14 cellular contexts compared by ENCODE assay signal in the genomic region with DNA sequence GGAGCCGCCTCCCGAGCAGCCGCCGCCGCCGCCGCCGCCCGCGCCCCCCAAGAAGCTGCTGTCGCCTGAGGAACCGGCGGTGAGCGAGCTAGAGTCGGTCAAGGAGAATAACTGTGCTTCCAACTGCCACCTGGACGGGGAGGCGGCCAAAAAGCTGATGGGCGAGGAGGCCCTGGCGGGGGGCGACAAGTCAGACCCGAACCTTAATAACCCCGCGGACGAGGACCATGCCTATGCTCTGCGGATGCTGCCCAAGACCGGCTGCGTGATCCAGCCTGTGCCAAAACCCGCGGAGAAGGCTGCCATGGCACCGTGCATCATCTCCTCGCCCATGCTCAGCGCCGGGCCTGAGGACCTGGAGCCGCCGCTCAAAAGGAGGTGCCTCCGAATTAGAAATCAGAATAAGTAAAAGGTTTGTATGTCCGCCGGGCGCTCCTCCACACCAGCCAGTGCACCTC.
A peak's percentile ranks its signal among the peaks of the same experiment; 100 is the strongest.
DNase-seq lines count a peak whose midpoint lies in the region; ATAC-seq and TF ChIP-seq lines count a peak whose summit lies in the region.
"Had no signal": no experiment of that assay in that cellular context is flagged by ENCODE, and none has a peak within 500 bp of the region (broad histone marks: within the 10 kb centered on the region; RNA-seq: fewer than 3 reads in every experiment).

No MANE protein-coding gene starts in this region.

- CTCF ChIA-PET in activated CD4-positive, alpha-beta T cell treated with anti-CD3 and anti-CD28 coated beads, Interleukin-2, amount 10 ng/mL, durations not matched to agents 7 days and 5 days (lab: Charles Lee), result no interaction called here

- POLR2A ChIA-PET in activated CD4-positive, alpha-beta T cell treated with anti-CD3 and anti-CD28 coated beads, Interleukin-2, amount 10 ng/mL, durations not matched to agents 7 days and 5 days (lab: Charles Lee), result no interaction called here

- H3K9me3 Mint-ChIP-seq in activated CD4-positive, alpha-beta T cell treated with anti-CD3 and anti-CD28 coated beads, Interleukin-2, amount 10 ng/mL, durations not matched to agents 7 days and 5 days, result no peaks in the 10 kb centered on the region
- H3K9me3 Mint-ChIP-seq in IgD-negative memory B cell (no peaks in the 10 kb centered on the region), endothelial cell (ENCODE audit: unreplicated experiment) (no peaks in the 10 kb centered on the region)
- H3K9me3 Mint-ChIP-seq: activated naive CD4-positive, alpha-beta T cell treated with anti-CD3 and anti-CD28 coated beads, Interleukin-2, amount 50 U/mL, for 72 hours had no signal

- H3K4me1 Mint-ChIP-seq in activated CD4-positive, alpha-beta T cell treated with anti-CD3 and anti-CD28 coated beads, Interleukin-2, amount 10 ng/mL, durations not matched to agents 7 days and 5 days, result peaks cover 10% of the 10 kb centered on the region
- H3K4me1 Mint-ChIP-seq in IgD-negative memory B cell, result peaks cover 7 to 24% (median 10%) of the 10 kb centered on the region in 3 donors
- H3K4me1 Mint-ChIP-seq in endothelial cell (ENCODE audit: unreplicated experiment), result peaks cover 11% of the 10 kb centered on the region

- no peak for TF ChIP-seq CTCF in endothelial cell (IDR thresholded peaks at IDR 0.05; ENCODE audit: unreplicated experiment)

- ATAC-seq in HG03135 (IDR thresholded peaks at IDR 0.05; ENCODE audit: unreplicated experiment), result no peak

- H3K27me3 Mint-ChIP-seq in activated CD4-positive, alpha-beta T cell treated with anti-CD3 and anti-CD28 coated beads, Interleukin-2, amount 10 ng/mL, durations not matched to agents 7 days and 5 days, result peaks cover 74% of the 10 kb centered on the region
- H3K27me3 Mint-ChIP-seq in IgD-negative memory B cell (peaks cover 20% of the 10 kb centered on the region), endothelial cell (ENCODE audit: unreplicated experiment) (peaks cover 9% of the 10 kb centered on the region)

- no peak overlapping the region for H3K27ac Mint-ChIP-seq in activated CD4-positive, alpha-beta T cell treated with anti-CD3 and anti-CD28 coated beads, Interleukin-2, amount 10 ng/mL, durations not matched to agents 7 days and 5 days
- H3K27ac Mint-ChIP-seq in IgD-negative memory B cell, result no peak overlapping the region
- no peak overlapping the region for H3K27ac Mint-ChIP-seq in endothelial cell (ENCODE audit: unreplicated experiment)
- H3K27ac Mint-ChIP-seq: activated naive CD4-positive, alpha-beta T cell treated with anti-CD3 and anti-CD28 coated beads, Interleukin-2, amount 50 U/mL, for 72 hours; CD14-positive monocyte had no signal

- peak overlapping the region; percentile 32 for H3K4me3 Mint-ChIP-seq in activated CD4-positive, alpha-beta T cell treated with anti-CD3 and anti-CD28 coated beads, Interleukin-2, amount 10 ng/mL, durations not matched to agents 7 days and 5 days
- H3K4me3 Mint-ChIP-seq in IgD-negative memory B cell, result peak overlapping the region; percentile 46 to 80 (median 52)
- peak overlapping the region; percentile 59 for H3K4me3 Mint-ChIP-seq in endothelial cell (ENCODE audit: unreplicated experiment)

- no peak for DNase-seq in activated CD4-positive, alpha-beta T cell treated with anti-CD3 and anti-CD28 coated beads, Interleukin-2, amount 10 ng/mL, durations not matched to agents 7 days and 5 days
- DNase-seq in activated CD4-positive, alpha-beta T cell treated with anti-CD3 and anti-CD28 coated beads, Interleukin-2, amount 50 U/mL, for 4 hours, result no peak
- no peak for DNase-seq in endothelial cell (ENCODE audit: low spot score)
- DNase-seq in retina, result peak; percentile 57
- no peak for DNase-seq in NCI-H1048 (lab: John Stamatoyannopoulos, UW)
- no peak for DNase-seq in iPS-NIHi11 (ENCODE audit: low spot score)
- DNase-seq: 8988T; central memory CD4-positive, alpha-beta T cell; islet precursor cell; NCI-H187 treated with DMSO at 0.1 percent for 48 hours had no signal

- no peaks in the 10 kb centered on the region for H3K36me3 Mint-ChIP-seq in activated CD4-positive, alpha-beta T cell treated with anti-CD3 and anti-CD28 coated beads, Interleukin-2, amount 10 ng/mL, durations not matched to agents 7 days and 5 days (ENCODE audit: low read depth)
- H3K36me3 Mint-ChIP-seq in IgD-negative memory B cell (peaks cover 5% of the 10 kb centered on the region), endothelial cell (ENCODE audit: low read depth, unreplicated experiment) (peaks cover 4% of the 10 kb centered on the region)
- H3K36me3 Mint-ChIP-seq: CD14-positive monocyte had no signal
